ENCODE assay signal across 8 cellular contexts in genomic region chr17:75721463-75722011, GRCh38. TPM values are rescaled to one million over a fixed set of nuclear protein-coding genes. Genes with fewer than 3 reads are reported as not detected.
DNase-seq lines count a peak whose midpoint lies in the region; ATAC-seq and TF ChIP-seq lines count a peak whose summit lies in the region.

No MANE protein-coding gene starts in this region.

- no peaks in the 10 kb centered on the region for H3K9me3 ChIP-seq in BLaER1 treated with 17β-estradiol and CSF1 and Interleukin-3, amounts not matched to agents 10 nM and 100 nM (replicated peaks in 1 of 11)
- H3K9me3 ChIP-seq in Peyer's patch (no peaks in the 10 kb centered on the region), ovary (no peaks in the 10 kb centered on the region)

- TF ChIP-seq CTCF in Peyer's patch (IDR thresholded peaks at IDR 0.05) (peak in 2 of 6 experiments; percentile 7 to 28), fibroblast of villous mesenchyme (IDR thresholded peaks at IDR 0.05; ENCODE audit: insufficient read depth, low read depth, low read length) (no peak), ovary (IDR thresholded peaks at IDR 0.05) (no peak)

- peak in 1 of 3 donors; percentile 79 for DNase-seq in Peyer's patch
- no peak for DNase-seq in fibroblast of villous mesenchyme (ENCODE audit: low read depth)
- DNase-seq in ovary, result no peak
- no peak for DNase-seq in NCI-H226
- no peak for DNase-seq in GF-D8 (lab: John Stamatoyannopoulos, UW)
- no peak for DNase-seq in kidney glomerular epithelial cell (lab: John Stamatoyannopoulos, UW)

- TF ChIP-seq EP300 in ovary (IDR thresholded peaks at IDR 0.05), result no peak

- H3K27me3 ChIP-seq in BLaER1 treated with 17β-estradiol and CSF1 and Interleukin-3, amounts not matched to agents 10 nM and 100 nM, result peaks cover 35 to 53% (median 46%) of the 10 kb centered on the region in 11 experiments
- H3K27me3 ChIP-seq in Peyer's patch, result no peaks in the 10 kb centered on the region
- H3K27me3 ChIP-seq in ovary, result no peaks in the 10 kb centered on the region

- H3K9ac ChIP-seq in BLaER1 treated with 17β-estradiol and CSF1 and Interleukin-3, amounts not matched to agents 10 nM and 100 nM, result no peak overlapping the region

- intact Hi-C loops in ovary (cut with DNase I), result no loop called here

- ATAC-seq in HG02678 (IDR thresholded peaks at IDR 0.05; ENCODE audit: unreplicated experiment), result no peak

- no peak overlapping the region for H3K27ac ChIP-seq in BLaER1 treated with 17β-estradiol and CSF1 and Interleukin-3, amounts not matched to agents 10 nM and 100 nM
- H3K27ac ChIP-seq in Peyer's patch (peak overlapping the region; percentile 55 to 96 (median 92)), ovary (no peak overlapping the region)

- 0 out of 22 replicates have a peak, but pooled peaks cover 0 to 5% (median 0%) of the 10 kb centered on the region in 11 experiments for H4K20me1 ChIP-seq in BLaER1 treated with 17β-estradiol and CSF1 and Interleukin-3, amounts not matched to agents 10 nM and 100 nM

- TF ChIP-seq POLR2A in Peyer's patch (IDR thresholded peaks at IDR 0.05) (peak in 1 of 2 donors; percentile 45), ovary (IDR thresholded peaks at IDR 0.05) (no peak)

- WGBS in ovary, 3 donors, result 14 to 59% (median 18%) methylated on average over 6 to 33 of the region's 33 CpGs

- H3K4me1 ChIP-seq in BLaER1 treated with 17β-estradiol and CSF1 and Interleukin-3, amounts not matched to agents 10 nM and 100 nM, result peaks cover 9 to 44% (median 26%) of the 10 kb centered on the region in 10 experiments; a peak in 18 of 20 replicates
- H3K4me1 ChIP-seq in Peyer's patch (peaks cover 0 to 19% (median 9%) of the 10 kb centered on the region in 4 donors), ovary (ENCODE audit: insufficient read depth) (no peaks in the 10 kb centered on the region)

- H3K36me3 ChIP-seq in BLaER1 treated with 17β-estradiol and CSF1 and Interleukin-3, amounts not matched to agents 10 nM and 100 nM, result no peaks in the 10 kb centered on the region
- H3K36me3 ChIP-seq in Peyer's patch (peaks cover 0 to 22% (median 0%) of the 10 kb centered on the region in 3 donors), ovary (no peaks in the 10 kb centered on the region)

- peak overlapping the region in 8 of 11 experiments; percentile 28 to 91 (median 87); a peak in 11 of 22 replicates for H3K4me2 ChIP-seq in BLaER1 treated with 17β-estradiol and CSF1 and Interleukin-3, amounts not matched to agents 10 nM and 100 nM

- peak overlapping the region in 4 of 10 experiments; percentile 54 to 70 (median 60); a peak in 8 of 20 replicates for H3K4me3 ChIP-seq in BLaER1 treated with 17β-estradiol and CSF1 and Interleukin-3, amounts not matched to agents 10 nM and 100 nM
- H3K4me3 ChIP-seq in Peyer's patch (peak overlapping the region; percentile 53 to 71 (median 64)), fibroblast of villous mesenchyme (ENCODE audit: low read depth, low read length) (peak overlapping the region; percentile 41), ovary (peak overlapping the region; percentile 28)

RNA-seq across cellular contexts. Expression of gene ITGB4, which starts 0.3 kb away (rescaled TPM):
- total RNA-seq in Peyer's patch (100 to 1,000 TPM in 3 of 4 donors, 10 to 100 TPM in 1; 80.0 to 368 (median 219) TPM), fibroblast of villous mesenchyme (0.32 and 1.3 TPM in 2 replicates), ovary (10 to 100 TPM in 5 of 7 donors, 1 to 10 TPM in 2; 6.3 to 55.6 (median 22.5) TPM)
- polyA plus RNA-seq in ovary, result 1 to 10 TPM; 3.3 to 6.0 TPM

RNA-seq across cellular contexts. Expression of gene GALK1, which starts 43.5 kb away (rescaled TPM):
- total RNA-seq in Peyer's patch, result 10 to 100 TPM; 50.1 to 81.9 (median 64.1) TPM
- 36.7 and 49.3 TPM in 2 replicates for total RNA-seq in fibroblast of villous mesenchyme
- total RNA-seq in ovary, result 10 to 100 TPM; 17.5 to 35.1 (median 27.6) TPM
- 10 to 100 TPM in 1 of 2 donors, under 1 TPM in 1; 0.33 to 22.6 TPM for polyA plus RNA-seq in ovary

RNA-seq across cellular contexts. Expression of gene SAP30BP, which starts 54.4 kb away (rescaled TPM):
- total RNA-seq in Peyer's patch (100 to 1,000 TPM in 2 of 4 donors, 10 to 100 TPM in 2; 65.3 to 117 (median 101) TPM), fibroblast of villous mesenchyme (58.9 and 60.0 TPM in 2 replicates), ovary (10 to 100 TPM; 54.8 to 85.0 (median 74.7) TPM)
- 10 to 100 TPM; 83.2 to 89.1 TPM for polyA plus RNA-seq in ovary

RNA-seq across cellular contexts. Expression of gene RECQL5, which starts 54.6 kb away (rescaled TPM):
- total RNA-seq in Peyer's patch (10 to 100 TPM; 26.3 to 85.0 (median 44.1) TPM), fibroblast of villous mesenchyme (19.6 and 20.7 TPM in 2 replicates), ovary (10 to 100 TPM; 13.8 to 32.8 (median 24.8) TPM)
- polyA plus RNA-seq in ovary, result 10 to 100 TPM; 15.7 to 19.4 TPM

Comparison
In these comparisons a context has a peak if more than half of its experiments do, and no peak if none do; other contexts are left out.
1. H3K27ac ChIP-seq: peak in Peyer's patch (4 of 4); none in BLaER1 treated with 17β-estradiol and CSF1 and Interleukin-3, amounts not matched to agents 10 nM and 100 nM (0 of 11) and ovary (0 of 2).